8 cellular contexts compared by ENCODE assay signal in genomic region chr2:42359894-42360483, GRCh38. TPM values are rescaled to one million over a fixed set of nuclear protein-coding genes. Genes with fewer than 3 reads are reported as not detected.
DNase-seq lines count a peak whose midpoint lies in the region; ATAC-seq and TF ChIP-seq lines count a peak whose summit lies in the region.

No MANE protein-coding gene starts in this region.

- TF ChIP-seq CTCF in CD4-positive, alpha-beta T cell (IDR thresholded peaks at IDR 0.05), result no peak

- H3K27ac ChIP-seq in CD4-positive, alpha-beta T cell (ENCODE audit: low read depth, low read length), result peak overlapping the region; percentile 91

- peak overlapping the region; percentile 98 for H3K4me3 ChIP-seq in iPS-15b (ENCODE audit: low read depth, low read length)

- POLR2A ChIA-PET in CD4-positive, alpha-beta T cell (lab: Charles Lee), result interaction anchor here (0.9 to 1.5 kb wide), 7 partner anchors 9 to 450 kb away, joined by 3 to 4 read pairs (median 3); no protein-coding TSS in a partner anchor

- ATAC-seq in CD4-positive, alpha-beta T cell (ENCODE audit: poor library complexity), result no peak
- ATAC-seq in activated T-cell treated with anti-CD3 and anti-CD28 coated beads, Interleukin-2, amount 50 U/mL, for 72 hours (replicated peaks in 1 of 2), result peak in 1 of 2 donors; percentile 4
- no peak for ATAC-seq in stimulated activated naive CD8-positive, alpha-beta T cell treated with anti-CD3 and anti-CD28 coated beads, Interleukin-15, amount 100 ng/mL, for 72 hours
- no peak for ATAC-seq in GM18909 (IDR thresholded peaks at IDR 0.05; ENCODE audit: poor library complexity, unreplicated experiment)

- no peaks in the 10 kb centered on the region for H3K27me3 ChIP-seq in CD4-positive, alpha-beta T cell (ENCODE audit: control insufficient read depth, insufficient read depth, low read length)
- no peaks in the 10 kb centered on the region for H3K27me3 ChIP-seq in iPS-15b (ENCODE audit: control insufficient read depth, insufficient read depth, low read length)

- peaks cover 5% of the 10 kb centered on the region for H3K4me1 ChIP-seq in iPS-15b (ENCODE audit: control insufficient read depth, insufficient read depth, low read length)

- CTCF ChIA-PET in CD4-positive, alpha-beta T cell (lab: Charles Lee), result no interaction called here

- H3K9ac ChIP-seq in iPS-15b (ENCODE audit: low read depth, low read length), result peak overlapping the region; percentile 98

- H3K27ac Mint-ChIP-seq in CD4-positive, alpha-beta T cell, result peak overlapping the region; percentile 99
- H3K27ac Mint-ChIP-seq in activated T-cell treated with anti-CD3 and anti-CD28 coated beads, Interleukin-2, amount 50 U/mL, for 72 hours, result peak overlapping the region; percentile 91
- H3K27ac Mint-ChIP-seq in stimulated activated naive CD8-positive, alpha-beta T cell treated with anti-CD3 and anti-CD28 coated beads, Interleukin-15, amount 100 ng/mL, for 72 hours, result peak overlapping the region; percentile 93 to 97

- no peaks in the 10 kb centered on the region for H3K36me3 ChIP-seq in iPS-15b (ENCODE audit: control insufficient read depth, insufficient read depth, low read length)

- no peaks in the 10 kb centered on the region for H3K9me3 ChIP-seq in CD4-positive, alpha-beta T cell (ENCODE audit: control insufficient read depth, low read length)
- H3K9me3 ChIP-seq in iPS-15b (ENCODE audit: control insufficient read depth, insufficient read depth, low read length), result no peaks in the 10 kb centered on the region

- intact Hi-C loops in CD4-positive, alpha-beta T cell (cut with DNase I, micrococcal nuclease), result loop anchor here (2.0 to 10.0 kb wide), 8 partner anchors 133 to 1995 kb away; partner anchors contain the start of genes EML4 (in 1 of the 2) and KCNG3 (in 1 of the 2)

- H3K4me3 Mint-ChIP-seq in CD4-positive, alpha-beta T cell, result peak overlapping the region; percentile 88
- peak overlapping the region; percentile 94 to 97 for H3K4me3 Mint-ChIP-seq in activated T-cell treated with anti-CD3 and anti-CD28 coated beads, Interleukin-2, amount 50 U/mL, for 72 hours
- H3K4me3 Mint-ChIP-seq in stimulated activated naive CD8-positive, alpha-beta T cell treated with anti-CD3 and anti-CD28 coated beads, Interleukin-15, amount 100 ng/mL, for 72 hours, result peak overlapping the region; percentile 88

- H3K9me3 Mint-ChIP-seq in CD4-positive, alpha-beta T cell, result no peaks in the 10 kb centered on the region
- H3K9me3 Mint-ChIP-seq in activated T-cell treated with anti-CD3 and anti-CD28 coated beads, Interleukin-2, amount 50 U/mL, for 72 hours, result no peaks in the 10 kb centered on the region
- H3K9me3 Mint-ChIP-seq in stimulated activated naive CD8-positive, alpha-beta T cell treated with anti-CD3 and anti-CD28 coated beads, Interleukin-15, amount 100 ng/mL, for 72 hours, result no peaks in the 10 kb centered on the region

- no peak for DNase-seq in CD4-positive, alpha-beta T cell
- peak; percentile 16 for DNase-seq in KG1 (lab: John Stamatoyannopoulos, UW)
- peak in 1 of 2 donors; percentile 35 for DNase-seq in activated T-cell treated with anti-CD3 and anti-CD28 coated beads, Interleukin-2, amount 50 U/mL, for 72 hours
- DNase-seq in stimulated activated naive CD8-positive, alpha-beta T cell treated with anti-CD3 and anti-CD28 coated beads, Interleukin-15, amount 100 ng/mL, for 72 hours, result peak; percentile 19 to 37
- DNase-seq in ureter (ENCODE audit: low spot score), result no peak
- no peak for DNase-seq in superior temporal gyrus (ENCODE audit: extremely low spot score)

- peaks cover 52% of the 10 kb centered on the region for H3K4me1 Mint-ChIP-seq in CD4-positive, alpha-beta T cell (ENCODE audit: low read depth)
- H3K4me1 Mint-ChIP-seq in activated T-cell treated with anti-CD3 and anti-CD28 coated beads, Interleukin-2, amount 50 U/mL, for 72 hours (ENCODE audit: low read depth), result peaks cover 55% of the 10 kb centered on the region
- peaks cover 41% of the 10 kb centered on the region for H3K4me1 Mint-ChIP-seq in stimulated activated naive CD8-positive, alpha-beta T cell treated with anti-CD3 and anti-CD28 coated beads, Interleukin-15, amount 100 ng/mL, for 72 hours

- H3K36me3 Mint-ChIP-seq in CD4-positive, alpha-beta T cell (ENCODE audit: low read depth), result peaks cover 24% of the 10 kb centered on the region
- peaks cover 9 to 12% of the 10 kb centered on the region in 2 donors for H3K36me3 Mint-ChIP-seq in activated T-cell treated with anti-CD3 and anti-CD28 coated beads, Interleukin-2, amount 50 U/mL, for 72 hours (ENCODE audit: insufficient read depth in 2 of 2)

- no peaks in the 10 kb centered on the region for H3K27me3 Mint-ChIP-seq in CD4-positive, alpha-beta T cell
- no peaks in the 10 kb centered on the region for H3K27me3 Mint-ChIP-seq in activated T-cell treated with anti-CD3 and anti-CD28 coated beads, Interleukin-2, amount 50 U/mL, for 72 hours (ENCODE audit: low read depth)
- H3K27me3 Mint-ChIP-seq in stimulated activated naive CD8-positive, alpha-beta T cell treated with anti-CD3 and anti-CD28 coated beads, Interleukin-15, amount 100 ng/mL, for 72 hours, result no peaks in the 10 kb centered on the region

RNA-seq across cellular contexts. Expression of gene COX7A2L, which starts 1.0 kb away (rescaled TPM):
- 10 to 100 TPM; 51.3 to 57.3 TPM for total RNA-seq in CD4-positive, alpha-beta T cell
- total RNA-seq in activated T-cell treated with anti-CD3 and anti-CD28 coated beads, Interleukin-2, amount 50 U/mL, for 72 hours, result 100 to 1,000 TPM; 140 to 157 TPM
- total RNA-seq in ureter, result 89.9 TPM

Comparison
In these comparisons a context has a peak if more than half of its experiments do, and no peak if none do; other contexts are left out.
1. DNase-seq: peak in KG1 (single experiment) and stimulated activated naive CD8-positive, alpha-beta T cell treated with anti-CD3 and anti-CD28 coated beads, Interleukin-15, amount 100 ng/mL, for 72 hours (2 of 2); none in CD4-positive, alpha-beta T cell (0 of 10), ureter (single experiment) and superior temporal gyrus (single experiment).
2. Peak in every context shown above with its lines, with median percentiles within 50 percentile points of each other: H3K27ac Mint-ChIP-seq and H3K4me3 Mint-ChIP-seq.